ENCODE assay signal across 1 cellular context in genomic region chr1:172269084-172269483, GRCh38.
TF ChIP-seq lines count a peak whose summit lies in the region.

No MANE protein-coding gene starts in this region.

TF ChIP-seq in IMR-90, 13 proteins besides CTCF, POLR2A, EP300 and RAD21:
- no peak for TF ChIP-seq CEBPB (IDR thresholded peaks at IDR 0.05; ENCODE audit: low read depth, low read length)
- no peak for TF ChIP-seq FOS (IDR thresholded peaks at IDR 0.05; ENCODE audit: low read depth, low read length)
- no peak for TF ChIP-seq ELK1 (IDR thresholded peaks at IDR 0.05; ENCODE audit: borderline replicate concordance, low read depth, low read length)
- no peak for TF ChIP-seq RCOR1 (IDR thresholded peaks at IDR 0.05; ENCODE audit: insufficient replicate concordance, low read length)
- TF ChIP-seq MAFK (IDR thresholded peaks at IDR 0.05; ENCODE audit: low read depth, low read length), result no peak
- TF ChIP-seq SMC3 (IDR thresholded peaks at IDR 0.05; ENCODE audit: low read depth, low read length), result no peak
- TF ChIP-seq BHLHE40 (IDR thresholded peaks at IDR 0.05; ENCODE audit: low read depth, low read length), result no peak
- no peak for TF ChIP-seq MXI1 (IDR thresholded peaks at IDR 0.05; ENCODE audit: borderline replicate concordance, low read depth, low read length)
- TF ChIP-seq NFE2L2 (IDR thresholded peaks at IDR 0.05; ENCODE audit: low read depth, low read length), result no peak
- TF ChIP-seq RFX5 (IDR thresholded peaks at IDR 0.05; ENCODE audit: low read depth, low read length), result no peak
- TF ChIP-seq CHD1 (IDR thresholded peaks at IDR 0.05; ENCODE audit: low read depth, low read length), result no peak
- TF ChIP-seq USF2 (IDR thresholded peaks at IDR 0.05; ENCODE audit: low read depth, low read length), result no peak
- no peak for TF ChIP-seq MAZ (IDR thresholded peaks at IDR 0.05; ENCODE audit: borderline replicate concordance, low read depth, low read length)
TF ChIP-seq in IMR-90: peak in this region for 0.
